Comparison of ENCODE assay signal across 17 cellular contexts in the genomic region with DNA sequence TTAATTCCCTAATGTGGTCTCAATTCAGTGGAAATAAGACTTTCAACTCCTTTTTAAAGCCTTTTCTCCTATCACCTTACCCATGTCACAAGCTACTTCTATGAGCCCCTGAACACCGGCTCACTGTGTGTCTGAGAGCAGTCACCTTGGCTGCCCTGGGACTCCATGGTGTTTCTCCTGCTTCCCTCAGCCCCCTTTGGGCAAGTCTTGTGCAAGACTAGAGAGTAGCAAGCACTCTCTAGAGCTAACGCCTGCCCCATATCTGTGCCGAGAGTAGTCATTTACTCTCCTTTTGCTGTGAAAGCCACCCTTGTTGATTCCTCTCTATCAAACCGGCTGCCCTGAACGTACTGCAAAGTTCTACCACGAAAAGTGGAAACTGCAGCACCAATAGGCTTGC.
DNase-seq lines count a peak whose midpoint lies in the region; ATAC-seq and TF ChIP-seq lines count a peak whose summit lies in the region.
"Had no signal": no experiment of that assay in that cellular context is flagged by ENCODE, and none has a peak within 500 bp of the region (broad histone marks: within the 10 kb centered on the region; RNA-seq: fewer than 3 reads in every experiment).

No MANE protein-coding gene starts in this region.

- H3K27me3 ChIP-seq in RWPE2 (ENCODE audit: insufficient read depth, poor library complexity, severe bottlenecking), result no peaks in the 10 kb centered on the region
- no peaks in the 10 kb centered on the region for H3K27me3 ChIP-seq in esophagus muscularis mucosa
- no peaks in the 10 kb centered on the region for H3K27me3 ChIP-seq in muscle layer of colon (ENCODE audit: control insufficient read depth in 1 of 2, insufficient read depth in 2 of 2, low read length in 2 of 2)
- no peaks in the 10 kb centered on the region for H3K27me3 ChIP-seq in stomach smooth muscle (ENCODE audit: control insufficient read depth in 1 of 2, insufficient read depth in 2 of 2, low read length in 2 of 2)
- H3K27me3 ChIP-seq in SJCRH30, result no peaks in the 10 kb centered on the region

- no peak overlapping the region for H3K9ac ChIP-seq in muscle layer of colon (ENCODE audit: low read length)
- H3K9ac ChIP-seq in stomach smooth muscle (ENCODE audit: low read length in 2 of 2), result no peak overlapping the region

- H3K27me3 Mint-ChIP-seq in stimulated activated naive CD8-positive, alpha-beta T cell treated with anti-CD3 and anti-CD28 coated beads, Interleukin-15, amount 100 ng/mL, for 72 hours, result no peaks in the 10 kb centered on the region

- no peak overlapping the region for H3K27ac Mint-ChIP-seq in stimulated activated naive CD8-positive, alpha-beta T cell treated with anti-CD3 and anti-CD28 coated beads, Interleukin-15, amount 100 ng/mL, for 72 hours
- H3K27ac Mint-ChIP-seq: activated CD4-positive, alpha-beta T cell treated with anti-CD3 and anti-CD28 coated beads, Interleukin-2, amount 10 ng/mL, durations not matched to agents 7 days and 5 days; B cell; naive B cell had no signal

- H3K4me3 Mint-ChIP-seq in stimulated activated naive CD8-positive, alpha-beta T cell treated with anti-CD3 and anti-CD28 coated beads, Interleukin-15, amount 100 ng/mL, for 72 hours, result no peak overlapping the region
- H3K4me3 Mint-ChIP-seq: activated CD4-positive, alpha-beta T cell treated with anti-CD3 and anti-CD28 coated beads, Interleukin-2, amount 10 ng/mL, durations not matched to agents 7 days and 5 days; B cell; naive B cell had no signal

- peaks cover 30% of the 10 kb centered on the region for H3K4me1 ChIP-seq in RWPE2 (ENCODE audit: insufficient read depth, poor library complexity, severe bottlenecking)
- peaks cover 4 to 29% (median 23%) of the 10 kb centered on the region in 4 donors for H3K4me1 ChIP-seq in esophagus muscularis mucosa
- H3K4me1 ChIP-seq in muscle layer of colon (ENCODE audit: insufficient read depth, low read length), result peaks cover 27% of the 10 kb centered on the region
- peaks cover 8% of the 10 kb centered on the region for H3K4me1 ChIP-seq in stomach smooth muscle (ENCODE audit: control insufficient read depth, insufficient read depth, low read length)
- H3K4me1 ChIP-seq in SJCRH30, result peaks cover 29% of the 10 kb centered on the region

- TF ChIP-seq POLR2A in esophagus muscularis mucosa (IDR thresholded peaks at IDR 0.05; ENCODE audit: low read depth), result no peak

- H3K36me3 ChIP-seq in RWPE2 (ENCODE audit: low read depth), result no peaks in the 10 kb centered on the region
- no peaks in the 10 kb centered on the region for H3K36me3 ChIP-seq in esophagus muscularis mucosa
- no peaks in the 10 kb centered on the region for H3K36me3 ChIP-seq in muscle layer of colon (ENCODE audit: insufficient read depth, low read length)
- H3K36me3 ChIP-seq in stomach smooth muscle (ENCODE audit: control insufficient read depth in 2 of 2, insufficient read depth in 2 of 2, low read length in 2 of 2), result no peaks in the 10 kb centered on the region
- H3K36me3 ChIP-seq in SJCRH30, result no peaks in the 10 kb centered on the region

- TF ChIP-seq EP300 in esophagus muscularis mucosa (IDR thresholded peaks at IDR 0.05), result no peak

- no peak overlapping the region for H3K4me3 ChIP-seq in RWPE2 (ENCODE audit: severe bottlenecking)
- no peak overlapping the region for H3K4me3 ChIP-seq in esophagus muscularis mucosa
- no peak overlapping the region for H3K4me3 ChIP-seq in muscle layer of colon (ENCODE audit: low read depth in 1 of 2, low read length in 2 of 2)
- H3K4me3 ChIP-seq in stomach smooth muscle (ENCODE audit: low read length in 2 of 2), result no peak overlapping the region
- no peak overlapping the region for H3K4me3 ChIP-seq in SJCRH30

- DNase-seq in RWPE2 (ENCODE audit: low spot score) (no peak), esophagus muscularis mucosa (ENCODE audit: extremely low spot score) (no peak), posterior vena cava (ENCODE audit: low spot score) (no peak), SJCRH30 (no peak), NCI-H2171 treated with DMSO at 0.1 percent for 48 hours (lab: John Stamatoyannopoulos, UW) (no peak)
- no peak for DNase-seq in stimulated activated naive CD8-positive, alpha-beta T cell treated with anti-CD3 and anti-CD28 coated beads, Interleukin-15, amount 100 ng/mL, for 72 hours
- DNase-seq: activated CD4-positive, alpha-beta T cell treated with anti-CD3 and anti-CD28 coated beads, Interleukin-2, amount 10 ng/mL, durations not matched to agents 7 days and 5 days; activated naive CD4-positive, alpha-beta T cell treated with anti-CD3 and anti-CD28 coated beads, Interleukin-2, amount 50 U/mL, for 16 hours; GF-D8; Karpas-422; left colon; naive B cell; stimulated activated CD4-positive, alpha-beta T cell treated with anti-CD3 and anti-CD28 coated beads, Interleukin-2, amount 100 ng/mL, for 48 hours; trophoblast cell had no signal

- 80% methylated on average over 6 of the region's 6 CpGs for WGBS in esophagus muscularis mucosa

- H3K27ac ChIP-seq in RWPE2 (ENCODE audit: poor library complexity, severe bottlenecking), result peak overlapping the region; percentile 73
- peak overlapping the region; percentile 55 to 69 (median 60) for H3K27ac ChIP-seq in esophagus muscularis mucosa (replicated peaks in 1 of 4)
- H3K27ac ChIP-seq in muscle layer of colon (ENCODE audit: low read depth, low read length), result peak overlapping the region; percentile 63
- H3K27ac ChIP-seq in stomach smooth muscle (ENCODE audit: low read length), result peak overlapping the region; percentile 41
- no peak overlapping the region for H3K27ac ChIP-seq in SJCRH30

- intact Hi-C loops in esophagus muscularis mucosa (cut with DNase I), result no loop called here
- intact Hi-C loops in posterior vena cava (cut with DNase I), result no loop called here

- no peaks in the 10 kb centered on the region for H3K4me1 Mint-ChIP-seq in stimulated activated naive CD8-positive, alpha-beta T cell treated with anti-CD3 and anti-CD28 coated beads, Interleukin-15, amount 100 ng/mL, for 72 hours
- H3K4me1 Mint-ChIP-seq: activated CD4-positive, alpha-beta T cell treated with anti-CD3 and anti-CD28 coated beads, Interleukin-2, amount 10 ng/mL, durations not matched to agents 7 days and 5 days; B cell had no signal

- TF ChIP-seq CTCF in RWPE2 (IDR thresholded peaks at IDR 0.05; ENCODE audit: poor library complexity, severe bottlenecking) (no peak), esophagus muscularis mucosa (IDR thresholded peaks at IDR 0.05) (no peak)

- no peak for ATAC-seq in RWPE2 (ENCODE audit: low read depth)
- ATAC-seq in stimulated activated naive CD8-positive, alpha-beta T cell treated with anti-CD3 and anti-CD28 coated beads, Interleukin-15, amount 100 ng/mL, for 72 hours, result no peak

- H3K9me3 ChIP-seq in RWPE2 (ENCODE audit: severe bottlenecking), result no peaks in the 10 kb centered on the region
- H3K9me3 ChIP-seq in esophagus muscularis mucosa, result no peaks in the 10 kb centered on the region
- H3K9me3 ChIP-seq in muscle layer of colon (ENCODE audit: low read length), result no peaks in the 10 kb centered on the region
- H3K9me3 ChIP-seq in stomach smooth muscle (ENCODE audit: control insufficient read depth in 2 of 2, low read length in 2 of 2), result no peaks in the 10 kb centered on the region
- H3K9me3 ChIP-seq in SJCRH30 (replicated peaks), result no peaks in the 10 kb centered on the region

- H3K9me3 Mint-ChIP-seq in stimulated activated naive CD8-positive, alpha-beta T cell treated with anti-CD3 and anti-CD28 coated beads, Interleukin-15, amount 100 ng/mL, for 72 hours, result no peaks in the 10 kb centered on the region
- H3K9me3 Mint-ChIP-seq: activated CD4-positive, alpha-beta T cell treated with anti-CD3 and anti-CD28 coated beads, Interleukin-2, amount 10 ng/mL, durations not matched to agents 7 days and 5 days; naive B cell had no signal
